In the genomic region with DNA sequence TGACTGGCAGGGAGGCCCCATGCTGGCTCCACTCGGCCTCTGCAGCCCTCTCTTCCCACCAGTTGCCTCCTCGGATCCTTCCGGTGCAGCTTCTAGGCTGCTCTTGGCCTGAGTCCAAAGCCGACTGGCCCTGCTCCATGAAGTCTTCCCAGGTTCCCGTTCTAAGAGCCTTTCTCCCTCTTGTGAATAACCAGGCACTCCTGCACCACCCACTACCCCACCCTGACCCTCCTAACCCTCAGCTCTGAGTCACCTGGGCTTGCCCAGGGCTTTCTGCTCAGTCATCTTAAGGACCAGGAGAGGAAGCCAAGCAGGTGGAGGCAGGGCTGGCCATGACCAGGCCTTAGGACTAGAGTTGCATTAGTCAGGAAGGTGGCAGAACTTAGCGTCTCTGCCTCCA, we compare ENCODE assay signal across 9 cellular contexts. TPM values are rescaled to one million over a fixed set of nuclear protein-coding genes. Genes with fewer than 3 reads are reported as not detected.
DNase-seq lines count a peak whose midpoint lies in the region; ATAC-seq and TF ChIP-seq lines count a peak whose summit lies in the region.
"Had no signal": no experiment of that assay in that cellular context is flagged by ENCODE, and none has a peak within 500 bp of the region (broad histone marks: within the 10 kb centered on the region; RNA-seq: fewer than 3 reads in every experiment).

No MANE protein-coding gene starts in this region.

- no peaks in the 10 kb centered on the region for H3K4me1 Mint-ChIP-seq in stimulated activated naive CD8-positive, alpha-beta T cell treated with anti-CD3 and anti-CD28 coated beads, Interleukin-15, amount 100 ng/mL, for 72 hours
- H3K4me1 Mint-ChIP-seq: neural crest cell had no signal

- H3K9me3 Mint-ChIP-seq in stimulated activated naive CD8-positive, alpha-beta T cell treated with anti-CD3 and anti-CD28 coated beads, Interleukin-15, amount 100 ng/mL, for 72 hours = no peaks in the 10 kb centered on the region
- H3K9me3 Mint-ChIP-seq: neural crest cell had no signal

- H3K4me3 Mint-ChIP-seq in stimulated activated naive CD8-positive, alpha-beta T cell treated with anti-CD3 and anti-CD28 coated beads, Interleukin-15, amount 100 ng/mL, for 72 hours = no peak overlapping the region
- H3K4me3 Mint-ChIP-seq: neural crest cell had no signal

- no peak for TF ChIP-seq CTCF in cardiac fibroblast (IDR thresholded peaks at IDR 0.05; ENCODE audit: low read depth, low read length)

- DNase-seq in COLO829 (ENCODE audit: low spot score) = peak; percentile 41
- DNase-seq in NCI-H2107 (lab: John Stamatoyannopoulos, UW) = peak; percentile 58
- peak; percentile 86 to 87 for DNase-seq in cardiac fibroblast (ENCODE audit: low read depth in 2 of 2)
- peak; percentile 90 for DNase-seq in mucosa of gallbladder (ENCODE audit: low spot score)
- DNase-seq in stimulated activated CD4-positive, alpha-beta T cell treated with anti-CD3 and anti-CD28 coated beads, Interleukin-15, amount 100 ng/mL, for 24 hours = no peak
- no peak for DNase-seq in stimulated activated naive CD8-positive, alpha-beta T cell treated with anti-CD3 and anti-CD28 coated beads, Interleukin-15, amount 100 ng/mL, for 72 hours
- DNase-seq in activated CD4-positive, CD25-positive, alpha-beta regulatory T cell (lab: John Stamatoyannopoulos, UW) = no peak

- ATAC-seq in stimulated activated naive CD8-positive, alpha-beta T cell treated with anti-CD3 and anti-CD28 coated beads, Interleukin-15, amount 100 ng/mL, for 72 hours = no peak
- ATAC-seq in HG03095 (IDR thresholded peaks at IDR 0.05; ENCODE audit: unreplicated experiment) = no peak

- no peak overlapping the region for H3K27ac Mint-ChIP-seq in stimulated activated naive CD8-positive, alpha-beta T cell treated with anti-CD3 and anti-CD28 coated beads, Interleukin-15, amount 100 ng/mL, for 72 hours

- no peak overlapping the region for H3K4me3 ChIP-seq in cardiac fibroblast (replicated peaks in 1 of 2; ENCODE audit: low read depth in 2 of 2, low read length in 2 of 2)

- H3K27me3 Mint-ChIP-seq in stimulated activated naive CD8-positive, alpha-beta T cell treated with anti-CD3 and anti-CD28 coated beads, Interleukin-15, amount 100 ng/mL, for 72 hours = peaks cover 7% of the 10 kb centered on the region

RNA-seq across cellular contexts. Expression of gene CNBP, which starts 28.1 kb away (rescaled TPM):
- 315 TPM for total RNA-seq in mucosa of gallbladder

RNA-seq across cellular contexts. Expression of gene COPG1, which starts 37.6 kb away (rescaled TPM):
- 216 TPM for total RNA-seq in mucosa of gallbladder

RNA-seq across cellular contexts. Expression of gene ISY1, which starts 50.9 kb away (rescaled TPM):
- 23.6 TPM for total RNA-seq in mucosa of gallbladder

Comparison
In these comparisons a context has a peak if more than half of its experiments do, and no peak if none do; other contexts are left out.
1. DNase-seq: peak in COLO829 (single experiment), NCI-H2107 (single experiment), cardiac fibroblast (2 of 2) and mucosa of gallbladder (single experiment); none in stimulated activated CD4-positive, alpha-beta T cell treated with anti-CD3 and anti-CD28 coated beads, Interleukin-15, amount 100 ng/mL, for 24 hours (single experiment), stimulated activated naive CD8-positive, alpha-beta T cell treated with anti-CD3 and anti-CD28 coated beads, Interleukin-15, amount 100 ng/mL, for 72 hours (0 of 2) and activated CD4-positive, CD25-positive, alpha-beta regulatory T cell (0 of 4).